In genomic region chr3:10337323-10338163, GRCh38 we compare ENCODE assay signal across 22 cellular contexts. TPM values are rescaled to one million over a fixed set of nuclear protein-coding genes. Genes with fewer than 3 reads are reported as not detected.
A peak's percentile ranks its signal among the peaks of the same experiment; 100 is the strongest.
DNase-seq lines count a peak whose midpoint lies in the region; ATAC-seq and TF ChIP-seq lines count a peak whose summit lies in the region.
"Had no signal": no experiment of that assay in that cellular context is flagged by ENCODE, and none has a peak within 500 bp of the region (broad histone marks: within the 10 kb centered on the region; RNA-seq: fewer than 3 reads in every experiment).

No MANE protein-coding gene starts in this region.

- H3K27me3 ChIP-seq in H7 (ENCODE audit: control insufficient read depth, insufficient read depth, low read length) (no peaks in the 10 kb centered on the region), suprapubic skin (no peaks in the 10 kb centered on the region)
- H3K27me3 ChIP-seq: left lung had no signal

- H3K27ac Mint-ChIP-seq in glutamatergic neuron (ENCODE audit: unreplicated experiment): no peak overlapping the region
- no peak overlapping the region for H3K27ac Mint-ChIP-seq in type B pancreatic cell
- H3K27ac Mint-ChIP-seq: activated naive CD8-positive, alpha-beta T cell; activated T-helper 1 cell treated with anti-CD3 and anti-CD28 coated beads, Interleukin-12 subunit alpha, Interleukin-12 subunit beta, Interleukin-2, Interleukin-4 antibody, amounts not matched to agents 30 ng/mL and 10 ng/mL and 1 ng/mL, durations not matched to agents 14 hours and 24 hours and 36 hours; CD8-positive, alpha-beta T cell; immature natural killer cell had no signal

- H3K27me3 Mint-ChIP-seq in glutamatergic neuron (ENCODE audit: unreplicated experiment) (peaks cover 10% of the 10 kb centered on the region), type B pancreatic cell (peaks cover 36% of the 10 kb centered on the region)
- H3K27me3 Mint-ChIP-seq: activated naive CD8-positive, alpha-beta T cell had no signal

- intact Hi-C loops in mucosa of descending colon (cut with DNase I, micrococcal nuclease): no loop called here

- DNase-seq in DMS 273 (lab: John Stamatoyannopoulos, UW; ENCODE audit: unreplicated experiment) (peak; percentile 80), DMS 273 treated with DMSO at 0.1 percent for 48 hours (lab: John Stamatoyannopoulos, UW) (no peak), H7 (peak; percentile 75), NCI-H524 treated with DMSO at 0.1 percent for 48 hours (lab: John Stamatoyannopoulos, UW) (peak; percentile 68), mucosa of descending colon (no peak), suprapubic skin (ENCODE audit: low spot score in 2 of 2) (no peak), glutamatergic neuron (no peak), type B pancreatic cell (ENCODE audit: extremely low spot score, unreplicated experiment) (no peak)
- DNase-seq: activated CD4-positive, alpha-beta T cell treated with anti-CD3 and anti-CD28 coated beads for 4 hours; CD8-positive, alpha-beta T cell; DND-41; effector CD4-positive, alpha-beta T cell; foreskin keratinocyte; GOT3; immature natural killer cell; left lung; sigmoid colon had no signal

- H3K9me3 Mint-ChIP-seq in glutamatergic neuron (ENCODE audit: unreplicated experiment) (peaks cover 6% of the 10 kb centered on the region), type B pancreatic cell (no peaks in the 10 kb centered on the region)
- H3K9me3 Mint-ChIP-seq: activated T-helper 1 cell treated with anti-CD3 and anti-CD28 coated beads, Interleukin-12 subunit alpha, Interleukin-12 subunit beta, Interleukin-2, Interleukin-4 antibody, amounts not matched to agents 30 ng/mL and 10 ng/mL and 1 ng/mL, durations not matched to agents 14 hours and 24 hours and 36 hours; CD8-positive, alpha-beta T cell; immature natural killer cell; T-helper 1 cell treated with Interleukin-12 subunit alpha and Interleukin-12 subunit beta and Interleukin-4 antibody, amounts not matched to agents 30 μg/mL and 1 μg/mL, for 36 hours had no signal

- peak; percentile 26 for ATAC-seq in mucosa of descending colon
- ATAC-seq: CD8-positive, alpha-beta T cell; foreskin keratinocyte had no signal

- H3K27ac ChIP-seq in suprapubic skin: no peak overlapping the region
- H3K27ac ChIP-seq: 22Rv1, foreskin keratinocyte, left lung, sigmoid colon had no signal

- no peak for TF ChIP-seq EP300 in suprapubic skin (IDR thresholded peaks at IDR 0.05)

- H3K4me1 ChIP-seq in mucosa of descending colon (ENCODE audit: low read depth): no peaks in the 10 kb centered on the region
- H3K4me1 ChIP-seq in suprapubic skin: no peaks in the 10 kb centered on the region
- H3K4me1 ChIP-seq: foreskin keratinocyte, left lung, sigmoid colon had no signal

- H3K36me3 ChIP-seq in H7 (replicated peaks; ENCODE audit: control insufficient read depth, insufficient read depth, low read length) (no peaks in the 10 kb centered on the region), mucosa of descending colon (ENCODE audit: low read depth) (no peaks in the 10 kb centered on the region), suprapubic skin (no peaks in the 10 kb centered on the region)
- H3K36me3 ChIP-seq: left lung, sigmoid colon had no signal

- H3K36me3 Mint-ChIP-seq in glutamatergic neuron (ENCODE audit: unreplicated experiment): no peaks in the 10 kb centered on the region
- no peaks in the 10 kb centered on the region for H3K36me3 Mint-ChIP-seq in type B pancreatic cell
- H3K36me3 Mint-ChIP-seq: activated naive CD8-positive, alpha-beta T cell; CD8-positive, alpha-beta T cell; immature natural killer cell had no signal

- H3K9me3 ChIP-seq in mucosa of descending colon: no peaks in the 10 kb centered on the region
- H3K9me3 ChIP-seq in suprapubic skin: no peaks in the 10 kb centered on the region
- H3K9me3 ChIP-seq: left lung, sigmoid colon had no signal

- H3K4me1 Mint-ChIP-seq in glutamatergic neuron (ENCODE audit: low read depth, unreplicated experiment) (peaks cover 11% of the 10 kb centered on the region), type B pancreatic cell (ENCODE audit: unreplicated experiment) (no peaks in the 10 kb centered on the region)
- H3K4me1 Mint-ChIP-seq: immature natural killer cell had no signal

- TF ChIP-seq POLR2A in suprapubic skin (IDR thresholded peaks at IDR 0.05): no peak

- no peak for TF ChIP-seq CTCF in mucosa of descending colon (IDR thresholded peaks at IDR 0.05)
- TF ChIP-seq CTCF in suprapubic skin (IDR thresholded peaks at IDR 0.05): no peak
- TF ChIP-seq CTCF in glutamatergic neuron (IDR thresholded peaks at IDR 0.05; ENCODE audit: partially characterized antibody, unreplicated experiment): no peak
- no peak for TF ChIP-seq CTCF in type B pancreatic cell (conservative IDR thresholded peaks at IDR 0.05)

- 91% methylated on average over 4 of the region's 20 CpGs for WGBS in suprapubic skin

- no peak overlapping the region for H3K4me3 Mint-ChIP-seq in glutamatergic neuron (ENCODE audit: unreplicated experiment)
- H3K4me3 Mint-ChIP-seq in type B pancreatic cell: no peak overlapping the region
- H3K4me3 Mint-ChIP-seq: activated naive CD8-positive, alpha-beta T cell; activated T-helper 1 cell treated with anti-CD3 and anti-CD28 coated beads, Interleukin-12 subunit alpha, Interleukin-12 subunit beta, Interleukin-2, Interleukin-4 antibody, amounts not matched to agents 30 ng/mL and 10 ng/mL and 1 ng/mL, durations not matched to agents 14 hours and 24 hours and 36 hours; CD8-positive, alpha-beta T cell; immature natural killer cell; T-helper 1 cell treated with Interleukin-12 subunit alpha and Interleukin-12 subunit beta and Interleukin-4 antibody, amounts not matched to agents 30 μg/mL and 1 μg/mL, for 36 hours had no signal

- H3K4me3 ChIP-seq in H7 (ENCODE audit: insufficient read depth, low read depth, low read length): no peak overlapping the region
- no peak overlapping the region for H3K4me3 ChIP-seq in mucosa of descending colon
- no peak overlapping the region for H3K4me3 ChIP-seq in suprapubic skin
- H3K4me3 ChIP-seq: left lung, sigmoid colon had no signal

RNA-seq across cellular contexts. Expression of gene SEC13, which starts 16.6 kb away (rescaled TPM):
- 193 and 204 TPM in 2 replicates for total RNA-seq in H7 (2014; rRNA removed; shearing (Covaris generic))
- total RNA-seq in mucosa of descending colon (100 to 1,000 TPM in 1 of 3 donors, 10 to 100 TPM in 2; 88.1 to 127 (median 95.3) TPM), suprapubic skin (100 to 1,000 TPM; 104 to 137 (median 118) TPM), glutamatergic neuron (ENCODE audit: unreplicated experiment) (109 TPM), type B pancreatic cell (ENCODE audit: low replicate concordance) (134 and 183 TPM in 2 replicates)

RNA-seq across cellular contexts. Expression of gene GHRL, which starts 44.8 kb away (rescaled TPM):
- total RNA-seq in H7 (2014; rRNA removed; shearing (Covaris generic)): not detected in 2 replicates
- total RNA-seq in mucosa of descending colon (under 1 TPM; 0.51 to 0.63 (median 0.55) TPM), suprapubic skin (under 1 TPM in 1 of 4 donors, not detected in 3; 0.80 TPM), glutamatergic neuron (ENCODE audit: unreplicated experiment) (0.64 TPM), type B pancreatic cell (ENCODE audit: low replicate concordance) (14.3 and 29.6 TPM in 2 replicates)
- total RNA-seq: epithelial cell of proximal tubule, foreskin keratinocyte had no signal

Comparison
In these comparisons a context has a peak if more than half of its experiments do, and no peak if none do; other contexts are left out.
1. DNase-seq: peak in DMS 273 (single experiment), H7 (single experiment) and NCI-H524 treated with DMSO at 0.1 percent for 48 hours (single experiment); none in DMS 273 treated with DMSO at 0.1 percent for 48 hours (single experiment), mucosa of descending colon (0 of 3), suprapubic skin (0 of 2), glutamatergic neuron (single experiment) and type B pancreatic cell (single experiment).